In genomic region chr15:68812596-68813548, GRCh38 we compare ENCODE assay signal across 1 cellular context.
TF ChIP-seq lines count a peak whose summit lies in the region.

No MANE protein-coding gene starts in this region.

TF ChIP-seq in K562, 482 proteins besides CTCF, POLR2A, EP300 and RAD21 (continued from another document):
- TF ChIP-seq TRIM25 (IDR thresholded peaks at IDR 0.05; ENCODE audit: borderline replicate concordance): no peak
